ENCODE assay signal across 12 cellular contexts in genomic region chr20:7264137-7264536, GRCh38.
DNase-seq lines count a peak whose midpoint lies in the region; ATAC-seq and TF ChIP-seq lines count a peak whose summit lies in the region.
"Had no signal": no experiment of that assay in that cellular context is flagged by ENCODE, and none has a peak within 500 bp of the region (broad histone marks: within the 10 kb centered on the region; RNA-seq: fewer than 3 reads in every experiment).

No MANE protein-coding gene starts in this region.

- H3F3A ChIP-seq in GM23248 (ENCODE audit: insufficient read depth) = no peaks in the 10 kb centered on the region

- H3K36me3 Mint-ChIP-seq in endodermal cell (ENCODE audit: low read depth) = no peaks in the 10 kb centered on the region
- H3K36me3 Mint-ChIP-seq: CD4-positive, CD25-positive, alpha-beta regulatory T cell had no signal

- H3K9me3 ChIP-seq in GM23248 (ENCODE audit: low read depth) (no peaks in the 10 kb centered on the region), right lobe of liver (no peaks in the 10 kb centered on the region), endodermal cell (ENCODE audit: control insufficient read depth, low read length) (peaks cover 3% of the 10 kb centered on the region)
- H3K9me3 ChIP-seq: BLaER1 treated with 17β-estradiol and CSF1 and Interleukin-3, amounts not matched to agents 10 nM and 100 nM had no signal

- no peak for TF ChIP-seq POLR2A in right lobe of liver (IDR thresholded peaks at IDR 0.05)

- POLR2A ChIA-PET in RWPE1 (lab: Yijun Ruan, JAX; ENCODE audit: low non-redundant PET) = no interaction called here

- ATAC-seq in right lobe of liver (peak; percentile 96 to 100 (median 98)), HG03095 (IDR thresholded peaks at IDR 0.05; ENCODE audit: unreplicated experiment) (no peak)

- no peaks in the 10 kb centered on the region for H3K4me1 ChIP-seq in GM23248 (ENCODE audit: insufficient read depth)
- peaks cover 0 to 11% (median 4%) of the 10 kb centered on the region in 4 donors for H3K4me1 ChIP-seq in right lobe of liver
- no peaks in the 10 kb centered on the region for H3K4me1 ChIP-seq in endodermal cell (ENCODE audit: control insufficient read depth, insufficient read depth, low read length)
- H3K4me1 ChIP-seq: BLaER1 treated with 17β-estradiol and CSF1 and Interleukin-3, amounts not matched to agents 10 nM and 100 nM had no signal

- no peaks in the 10 kb centered on the region for H3K36me3 ChIP-seq in GM23248 (ENCODE audit: low read depth)
- no peaks in the 10 kb centered on the region for H3K36me3 ChIP-seq in right lobe of liver
- H3K36me3 ChIP-seq in endodermal cell (ENCODE audit: control insufficient read depth, insufficient read depth, low read length) = no peaks in the 10 kb centered on the region
- H3K36me3 ChIP-seq: BLaER1 treated with 17β-estradiol and CSF1 and Interleukin-3, amounts not matched to agents 10 nM and 100 nM had no signal

- no peak for TF ChIP-seq CTCF in RWPE1 (conservative IDR thresholded peaks at IDR 0.05; ENCODE audit: low read depth)
- no peak for TF ChIP-seq CTCF in epithelial cell of esophagus (IDR thresholded peaks at IDR 0.05; ENCODE audit: insufficient read depth, low read depth, low read length, missing control alignments)
- no peak for TF ChIP-seq CTCF in right lobe of liver (IDR thresholded peaks at IDR 0.05)
- TF ChIP-seq CTCF in endodermal cell (conservative IDR thresholded peaks at IDR 0.05) = no peak

- H3K4me3 ChIP-seq in GM23248 = no peak overlapping the region
- no peak overlapping the region for H3K4me3 ChIP-seq in epithelial cell of esophagus (ENCODE audit: low read length)
- H3K4me3 ChIP-seq in right lobe of liver = no peak overlapping the region
- no peak overlapping the region for H3K4me3 ChIP-seq in endodermal cell (ENCODE audit: low read length)
- H3K4me3 ChIP-seq: BLaER1 treated with 17β-estradiol and CSF1 and Interleukin-3, amounts not matched to agents 10 nM and 100 nM had no signal

- intact Hi-C loops in right lobe of liver (cut with DNase I) = no loop called here

- in situ Hi-C loops in GM23248 (cut with MboI) = no loop called here

- H3K9me3 Mint-ChIP-seq in endodermal cell = peaks cover 2% of the 10 kb centered on the region

- no peak overlapping the region for H3K4me2 ChIP-seq in GM23248 (ENCODE audit: unreplicated experiment)
- H3K4me2 ChIP-seq: BLaER1 treated with 17β-estradiol and CSF1 and Interleukin-3, amounts not matched to agents 10 nM and 100 nM had no signal

- CTCF ChIA-PET in RWPE1 (lab: Yijun Ruan, JAX) = interaction anchor here (0.7 kb wide), 1 partner anchor 151 kb away, joined by 3 read pairs; no protein-coding TSS in a partner anchor

- no peak overlapping the region for H3K27ac Mint-ChIP-seq in endodermal cell
- H3K27ac Mint-ChIP-seq: CD4-positive, CD25-positive, alpha-beta regulatory T cell; H9 had no signal

- H3K27me3 Mint-ChIP-seq in endodermal cell (ENCODE audit: insufficient read depth) = no peaks in the 10 kb centered on the region
- H3K27me3 Mint-ChIP-seq: CD4-positive, CD25-positive, alpha-beta regulatory T cell had no signal

- H3K27ac ChIP-seq in GM23248 = no peak overlapping the region
- H3K27ac ChIP-seq in RWPE1 = no peak overlapping the region
- H3K27ac ChIP-seq in right lobe of liver = no peak overlapping the region
- H3K27ac ChIP-seq in endodermal cell (ENCODE audit: low read depth, low read length) = no peak overlapping the region
- H3K27ac ChIP-seq: BLaER1 treated with 17β-estradiol and CSF1 and Interleukin-3, amounts not matched to agents 10 nM and 100 nM had no signal

- peak; percentile 1 for DNase-seq in GM23248
- DNase-seq in RWPE1 (ENCODE audit: low spot score) = peak; percentile 18
- peak; percentile 73 for DNase-seq in epithelial cell of esophagus (ENCODE audit: low read depth)
- peak in 1 of 3 donors; percentile 72 for DNase-seq in right lobe of liver
- DNase-seq in stimulated activated CD4-positive, alpha-beta T cell treated with anti-CD3 and anti-CD28 coated beads, Interleukin-12 subunit alpha, Interleukin-12 subunit beta, amount 100 ng/mL, for 4 hours = no peak
- no peak for DNase-seq in endodermal cell
- DNase-seq: ACHN; CD4-positive, CD25-positive, alpha-beta regulatory T cell; DMS 273 treated with DMSO at 0.1 percent for 48 hours; H9 had no signal

- 48 to 82% methylated on average over 1 of the region's 1 CpG for WGBS in GM23248 (ENCODE audit: low coverage in 1 of 2, low lambda C conversion rate in 2 of 2, missing lambda C conversion rate in 2 of 2), 2 experiments
- WGBS in right lobe of liver (ENCODE audit: insufficient coverage, low coverage, low lambda C conversion rate, missing lambda C conversion rate) = 78% methylated on average over 1 of the region's 1 CpG
- WGBS in endodermal cell (ENCODE audit: insufficient coverage in 1 of 2, insufficient read length in 1 of 2), 2 experiments = 89 to 100% methylated on average over 1 of the region's 1 CpG

- no peak overlapping the region for H3K4me3 Mint-ChIP-seq in endodermal cell
- H3K4me3 Mint-ChIP-seq: CD4-positive, CD25-positive, alpha-beta regulatory T cell; H9 had no signal

- no peak overlapping the region for H3K9ac ChIP-seq in GM23248
- no peak overlapping the region for H3K9ac ChIP-seq in endodermal cell (ENCODE audit: extremely low read depth, low read length, poor library complexity, severe bottlenecking)
- H3K9ac ChIP-seq: BLaER1 treated with 17β-estradiol and CSF1 and Interleukin-3, amounts not matched to agents 10 nM and 100 nM had no signal

- no peaks in the 10 kb centered on the region for H3K27me3 ChIP-seq in GM23248 (replicated peaks; ENCODE audit: insufficient read depth)
- no peaks in the 10 kb centered on the region for H3K27me3 ChIP-seq in right lobe of liver
- no peaks in the 10 kb centered on the region for H3K27me3 ChIP-seq in endodermal cell (ENCODE audit: control insufficient read depth, insufficient read depth, low read length, poor library complexity, severe bottlenecking)
- H3K27me3 ChIP-seq: BLaER1 treated with 17β-estradiol and CSF1 and Interleukin-3, amounts not matched to agents 10 nM and 100 nM had no signal

- no peaks in the 10 kb centered on the region for H3K9me2 ChIP-seq in GM23248 (ENCODE audit: insufficient read depth)

- H2AFZ ChIP-seq in GM23248 = no peak overlapping the region

- no peaks in the 10 kb centered on the region for H3K79me2 ChIP-seq in GM23248 (ENCODE audit: insufficient read depth)

- H4K20me1 ChIP-seq in GM23248 (ENCODE audit: insufficient read depth) = no peaks in the 10 kb centered on the region
- H4K20me1 ChIP-seq: BLaER1 treated with 17β-estradiol and CSF1 and Interleukin-3, amounts not matched to agents 10 nM and 100 nM had no signal

- peaks cover 3% of the 10 kb centered on the region for H3K4me1 Mint-ChIP-seq in endodermal cell
- H3K4me1 Mint-ChIP-seq: CD4-positive, CD25-positive, alpha-beta regulatory T cell had no signal

Comparison
In these comparisons a context has a peak if more than half of its experiments do, and no peak if none do; other contexts are left out.
1. DNase-seq: peak in GM23248 (single experiment), RWPE1 (single experiment) and epithelial cell of esophagus (single experiment); none in stimulated activated CD4-positive, alpha-beta T cell treated with anti-CD3 and anti-CD28 coated beads, Interleukin-12 subunit alpha, Interleukin-12 subunit beta, amount 100 ng/mL, for 4 hours (single experiment) and endodermal cell (single experiment).